ENCODE assay signal across 1 cellular context in the genomic region with DNA sequence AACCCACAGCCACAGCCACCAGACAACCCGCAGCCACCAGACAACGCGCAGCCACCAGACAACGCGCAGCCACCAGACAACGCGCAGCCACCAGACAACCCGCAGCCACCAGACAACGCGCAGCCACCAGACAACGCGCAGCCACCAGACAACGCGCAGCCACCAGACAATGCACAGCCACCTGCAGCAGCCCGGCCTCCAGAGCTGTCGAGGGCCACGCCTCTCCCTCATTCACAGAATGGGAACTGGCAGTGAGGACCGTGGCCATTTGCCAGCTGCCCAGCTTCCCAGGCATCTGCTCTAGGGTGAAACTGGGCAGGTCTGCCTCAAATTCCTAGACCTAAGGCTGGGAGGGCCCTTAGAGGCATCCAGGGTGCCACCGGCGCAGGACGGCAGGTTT. TPM values are rescaled to one million over a fixed set of nuclear protein-coding genes. Genes with fewer than 3 reads are reported as not detected.
"Had no signal": no experiment of that assay in that cellular context is flagged by ENCODE, and none has a peak within 500 bp of the region (broad histone marks: within the 10 kb centered on the region; RNA-seq: fewer than 3 reads in every experiment).

No MANE protein-coding gene starts in this region.

RNA-seq across cellular contexts. Expression of gene MEGF6, which starts 27.6 kb away (rescaled TPM):
- total RNA-seq: SJCRH30 had no signal
